Comparison of ENCODE assay signal across 12 cellular contexts in genomic region chr5:23084815-23085214, GRCh38.
DNase-seq lines count a peak whose midpoint lies in the region; ATAC-seq and TF ChIP-seq lines count a peak whose summit lies in the region.
"Had no signal": no experiment of that assay in that cellular context is flagged by ENCODE, and none has a peak within 500 bp of the region (broad histone marks: within the 10 kb centered on the region; RNA-seq: fewer than 3 reads in every experiment).

No MANE protein-coding gene starts in this region.

- H3K27ac Mint-ChIP-seq in CD4-positive, alpha-beta T cell, result no peak overlapping the region
- H3K27ac Mint-ChIP-seq in activated naive CD4-positive, alpha-beta T cell treated with anti-CD3 and anti-CD28 coated beads, Interleukin-2, amount 10 ng/mL, durations not matched to agents 7 days and 5 days, result no peak overlapping the region
- H3K27ac Mint-ChIP-seq: activated T-helper 17 cell treated with anti-CD3 and anti-CD28 coated beads, Interleukin-2, amount 50 U/mL, for 72 hours; effector memory CD8-positive, alpha-beta T cell had no signal

- no peaks in the 10 kb centered on the region for H3K36me3 Mint-ChIP-seq in CD4-positive, alpha-beta T cell (ENCODE audit: low read depth)
- H3K36me3 Mint-ChIP-seq in activated naive CD4-positive, alpha-beta T cell treated with anti-CD3 and anti-CD28 coated beads, Interleukin-2, amount 10 ng/mL, durations not matched to agents 7 days and 5 days, result no peaks in the 10 kb centered on the region

- intact Hi-C loops in CD4-positive, alpha-beta T cell (cut with DNase I, micrococcal nuclease), result no loop called here

- POLR2A ChIA-PET in CD4-positive, alpha-beta T cell (lab: Charles Lee), result no interaction called here

- H3K27me3 ChIP-seq in MG63, result no peaks in the 10 kb centered on the region
- H3K27me3 ChIP-seq in CD4-positive, alpha-beta T cell (ENCODE audit: control insufficient read depth, insufficient read depth, low read length), result no peaks in the 10 kb centered on the region
- H3K27me3 ChIP-seq: neutrophil had no signal

- no peaks in the 10 kb centered on the region for H3K36me3 ChIP-seq in MG63
- H3K36me3 ChIP-seq: neutrophil had no signal

- H3K4me3 ChIP-seq in MG63, result no peak overlapping the region

- CTCF ChIA-PET in CD4-positive, alpha-beta T cell (lab: Charles Lee), result no interaction called here
- CTCF ChIA-PET in activated naive CD4-positive, alpha-beta T cell treated with anti-CD3 and anti-CD28 coated beads, Interleukin-2, amount 10 ng/mL, durations not matched to agents 7 days and 5 days (lab: Charles Lee), result no interaction called here

- peak; percentile 71 for ATAC-seq in GM19463 (IDR thresholded peaks at IDR 0.05; ENCODE audit: unreplicated experiment)
- no peak for ATAC-seq in CD4-positive, alpha-beta T cell (ENCODE audit: poor library complexity)
- ATAC-seq: activated T-helper 17 cell treated with anti-CD3 and anti-CD28 coated beads, Interleukin-2, amount 50 U/mL, for 72 hours; effector memory CD8-positive, alpha-beta T cell had no signal

- H3K27ac ChIP-seq in CD4-positive, alpha-beta T cell (ENCODE audit: low read depth, low read length), result no peak overlapping the region
- H3K27ac ChIP-seq: neutrophil had no signal

- no peak for TF ChIP-seq CTCF in CD4-positive, alpha-beta T cell (IDR thresholded peaks at IDR 0.05)

- no peaks in the 10 kb centered on the region for H3K9me3 ChIP-seq in MG63
- H3K9me3 ChIP-seq in CD4-positive, alpha-beta T cell (ENCODE audit: control insufficient read depth, low read length), result peaks cover 4% of the 10 kb centered on the region
- H3K9me3 ChIP-seq: neutrophil had no signal

- H3K4me3 Mint-ChIP-seq in CD4-positive, alpha-beta T cell, result no peak overlapping the region
- H3K4me3 Mint-ChIP-seq in activated naive CD4-positive, alpha-beta T cell treated with anti-CD3 and anti-CD28 coated beads, Interleukin-2, amount 10 ng/mL, durations not matched to agents 7 days and 5 days, result no peak overlapping the region
- H3K4me3 Mint-ChIP-seq: activated T-helper 17 cell treated with anti-CD3 and anti-CD28 coated beads, Interleukin-2, amount 50 U/mL, for 72 hours; effector memory CD8-positive, alpha-beta T cell had no signal

- no peaks in the 10 kb centered on the region for H3K4me1 Mint-ChIP-seq in CD4-positive, alpha-beta T cell (ENCODE audit: low read depth)
- no peaks in the 10 kb centered on the region for H3K4me1 Mint-ChIP-seq in activated naive CD4-positive, alpha-beta T cell treated with anti-CD3 and anti-CD28 coated beads, Interleukin-2, amount 10 ng/mL, durations not matched to agents 7 days and 5 days
- H3K4me1 Mint-ChIP-seq: activated T-helper 17 cell treated with anti-CD3 and anti-CD28 coated beads, Interleukin-2, amount 50 U/mL, for 72 hours had no signal

- H3K9me3 Mint-ChIP-seq in CD4-positive, alpha-beta T cell, result peaks cover 8% of the 10 kb centered on the region
- H3K9me3 Mint-ChIP-seq in activated naive CD4-positive, alpha-beta T cell treated with anti-CD3 and anti-CD28 coated beads, Interleukin-2, amount 10 ng/mL, durations not matched to agents 7 days and 5 days, result peaks cover 11% of the 10 kb centered on the region

- DNase-seq in A172 (ENCODE audit: low spot score), result peak; percentile 18
- DNase-seq in MG63, result peak; percentile 4
- DNase-seq in SHP77 (lab: John Stamatoyannopoulos, UW), result peak; percentile 50 to 73
- no peak for DNase-seq in SW480 (ENCODE audit: low spot score)
- no peak for DNase-seq in CD4-positive, alpha-beta T cell
- DNase-seq in activated CD4-positive, alpha-beta T cell treated with anti-CD3 and anti-CD28 coated beads, Interleukin-2, amount 50 U/mL, for 4 hours, result no peak
- no peak for DNase-seq in activated naive CD4-positive, alpha-beta T cell treated with anti-CD3 and anti-CD28 coated beads, Interleukin-2, amount 10 ng/mL, durations not matched to agents 7 days and 5 days
- DNase-seq: effector memory CD8-positive, alpha-beta T cell; Right ventricle myocardium superior had no signal

- H3K27me3 Mint-ChIP-seq in CD4-positive, alpha-beta T cell, result no peaks in the 10 kb centered on the region
- no peaks in the 10 kb centered on the region for H3K27me3 Mint-ChIP-seq in activated naive CD4-positive, alpha-beta T cell treated with anti-CD3 and anti-CD28 coated beads, Interleukin-2, amount 10 ng/mL, durations not matched to agents 7 days and 5 days
- H3K27me3 Mint-ChIP-seq: activated T-helper 17 cell treated with anti-CD3 and anti-CD28 coated beads, Interleukin-2, amount 50 U/mL, for 72 hours; effector memory CD8-positive, alpha-beta T cell had no signal

Comparison
In these comparisons a context has a peak if more than half of its experiments do, and no peak if none do; other contexts are left out.
1. DNase-seq: peak in A172 (single experiment), MG63 (single experiment) and SHP77 (2 of 2); none in SW480 (single experiment), CD4-positive, alpha-beta T cell (0 of 10), activated CD4-positive, alpha-beta T cell treated with anti-CD3 and anti-CD28 coated beads, Interleukin-2, amount 50 U/mL, for 4 hours (0 of 2) and activated naive CD4-positive, alpha-beta T cell treated with anti-CD3 and anti-CD28 coated beads, Interleukin-2, amount 10 ng/mL, durations not matched to agents 7 days and 5 days (single experiment).